ENCODE assay signal across 8 cellular contexts in genomic region chr6:21594427-21595264, GRCh38. TPM values are rescaled to one million over a fixed set of nuclear protein-coding genes. Genes with fewer than 3 reads are reported as not detected.
DNase-seq lines count a peak whose midpoint lies in the region; ATAC-seq and TF ChIP-seq lines count a peak whose summit lies in the region.

No MANE protein-coding gene starts in this region.

- H3K4me3 Mint-ChIP-seq in progenitor cell of endocrine pancreas (ENCODE audit: low read depth): no peak overlapping the region

- peaks cover 0 to 4% of the 10 kb centered on the region in 2 donors for H3K4me1 ChIP-seq in ascending aorta

- peak overlapping the region; percentile 85 for H3K27ac ChIP-seq in AG04450 (ENCODE audit: low read depth, low read length)
- peak overlapping the region; percentile 96 for H3K27ac ChIP-seq in RWPE1
- H3K27ac ChIP-seq in ascending aorta: peak overlapping the region; percentile 91 to 97

- peak; percentile 25 for ATAC-seq in GM18502 (IDR thresholded peaks at IDR 0.05; ENCODE audit: poor library complexity, unreplicated experiment)
- peak; percentile 22 for ATAC-seq in HG03064 (IDR thresholded peaks at IDR 0.05; ENCODE audit: low read depth, unreplicated experiment)
- no peak for ATAC-seq in HG03097 (IDR thresholded peaks at IDR 0.05; ENCODE audit: low FRiP score, unreplicated experiment)

- no peak for TF ChIP-seq CTCF in AG04450 (IDR thresholded peaks at IDR 0.05; ENCODE audit: low read depth, low read length)
- no peak for TF ChIP-seq CTCF in RWPE1 (conservative IDR thresholded peaks at IDR 0.05; ENCODE audit: low read depth)
- TF ChIP-seq CTCF in ascending aorta (IDR thresholded peaks at IDR 0.05): no peak
- TF ChIP-seq CTCF in progenitor cell of endocrine pancreas (IDR thresholded peaks at IDR 0.05; ENCODE audit: unreplicated experiment): no peak

- POLR2A ChIA-PET in AG04450 (lab: Yijun Ruan, JAX) (interaction anchor here (0.6 to 2.7 kb wide), 21 partner anchors 70 to 1580 kb away, joined by 3 to 61 read pairs (median 6); no protein-coding TSS in a partner anchor), RWPE1 (lab: Yijun Ruan, JAX; ENCODE audit: low non-redundant PET) (interaction anchor here (0.7 kb wide), 1 partner anchor 67 kb away, joined by 3 read pairs; no protein-coding TSS in a partner anchor)

- no peak for DNase-seq in AG04450 (ENCODE audit: low read depth, low spot score)
- DNase-seq in RWPE1 (ENCODE audit: low spot score): peak; percentile 40
- peak in 1 of 2 donors; percentile 83 for DNase-seq in ascending aorta (ENCODE audit: low spot score in 2 of 2)
- DNase-seq in hepatic stellate cell (ENCODE audit: low spot score): peak; percentile 74
- DNase-seq in progenitor cell of endocrine pancreas (ENCODE audit: low spot score, unreplicated experiment): peak; percentile 14

- H3K9me3 ChIP-seq in AG04450 (ENCODE audit: control insufficient read depth, insufficient read depth, low read length): peaks cover 3% of the 10 kb centered on the region; the same call in 1 of the 2 replicates
- H3K9me3 ChIP-seq in ascending aorta: no peaks in the 10 kb centered on the region

- H3K27me3 ChIP-seq in AG04450 (ENCODE audit: control insufficient read depth, insufficient read depth, low read length) (no peaks in the 10 kb centered on the region), ascending aorta (no peaks in the 10 kb centered on the region)

- CTCF ChIA-PET in AG04450 (lab: Charles Lee) (interaction anchor here (0.5 to 1.5 kb wide), 4 partner anchors 509 to 1845 kb away, joined by 3 to 12 read pairs (median 3); no protein-coding TSS in a partner anchor), RWPE1 (lab: Yijun Ruan, JAX) (interaction anchor here (0.6 to 0.7 kb wide), 2 partner anchors 377 to 1501 kb away, joined by 3 read pairs; no protein-coding TSS in a partner anchor)

- H3K4me3 ChIP-seq in AG04450 (ENCODE audit: low read depth, low read length): peak overlapping the region; percentile 95
- peak overlapping the region; percentile 78 for H3K4me3 ChIP-seq in ascending aorta

- H3K36me3 ChIP-seq in ascending aorta: no peaks in the 10 kb centered on the region

- no peaks in the 10 kb centered on the region for H3K9me3 Mint-ChIP-seq in progenitor cell of endocrine pancreas (ENCODE audit: low read depth)

- H3K36me3 Mint-ChIP-seq in progenitor cell of endocrine pancreas (ENCODE audit: insufficient read depth): peaks cover 39% of the 10 kb centered on the region

- intact Hi-C loops in ascending aorta (cut with DNase I): loop anchor here (5.0 to 10.0 kb wide), 7 partner anchors 138 to 1300 kb away; partner anchors contain the start of gene E2F3

- peaks cover 21% of the 10 kb centered on the region for H3K4me1 Mint-ChIP-seq in progenitor cell of endocrine pancreas (ENCODE audit: low read depth)

- H3K27me3 Mint-ChIP-seq in progenitor cell of endocrine pancreas: no peaks in the 10 kb centered on the region

- H3K27ac Mint-ChIP-seq in progenitor cell of endocrine pancreas: peak overlapping the region; percentile 99

RNA-seq across cellular contexts. Expression of gene SOX4, which starts 1.1 kb away (rescaled TPM):
- polyA plus RNA-seq in AG04450 (2011; rRNA removed): 29.1 and 33.5 TPM in 2 replicates
- 23.2 and 31.6 TPM in 2 replicates for polyA minus RNA-seq in AG04450 (2011; rRNA and poly(A)+ RNA removed)
- total RNA-seq in ascending aorta (10.4 TPM), progenitor cell of endocrine pancreas (274 and 293 TPM in 2 replicates)

Comparison
In these comparisons a context has a peak if more than half of its experiments do, and no peak if none do; other contexts are left out.
1. RNA of gene SOX4, which starts 1.1 kb away (total RNA-seq): 274 to 293 TPM in progenitor cell of endocrine pancreas; 10.4 TPM in ascending aorta (single experiment); every median in the first group is over 10 times any median in the second.
2. Peak in every context shown above with its lines, with median percentiles within 50 percentile points of each other: H3K27ac ChIP-seq.